ENCODE assay signal across 15 cellular contexts in genomic region chr3:158974905-158975304, GRCh38.
DNase-seq lines count a peak whose midpoint lies in the region; ATAC-seq and TF ChIP-seq lines count a peak whose summit lies in the region.
"Had no signal": no experiment of that assay in that cellular context is flagged by ENCODE, and none has a peak within 500 bp of the region (broad histone marks: within the 10 kb centered on the region; RNA-seq: fewer than 3 reads in every experiment).

No MANE protein-coding gene starts in this region.

- peak; percentile 10 for DNase-seq in Karpas-422
- peak; percentile 63 for DNase-seq in RPMI7951 (ENCODE audit: low read depth)
- no peak for DNase-seq in stimulated activated CD4-positive, alpha-beta T cell treated with anti-CD3 and anti-CD28 coated beads, Interleukin-4, amount 100 ng/mL, for 1 hour
- no peak for DNase-seq in erythroblast (lab: John Stamatoyannopoulos, UW)
- DNase-seq: C1 segment of cervical spinal cord; Calu3; CD4-positive, alpha-beta memory T cell; COR-L47; DMS53; DMS79 treated with DMSO at 0.1 percent for 48 hours; GM23248; H7; HCEC 1CT had no signal

- no peaks in the 10 kb centered on the region for H3K9me2 ChIP-seq in Karpas-422 (replicated peaks; ENCODE audit: insufficient read depth, low read length)

- no peak overlapping the region for H3K4me2 ChIP-seq in Karpas-422 (ENCODE audit: low read depth, low read length, poor library complexity, severe bottlenecking)

- TF ChIP-seq CTCF in gastroesophageal sphincter (IDR thresholded peaks at IDR 0.05), result no peak

- H3K27me3 ChIP-seq in Karpas-422 (ENCODE audit: low read length) (0 out of 2 replicates have a peak, but pooled peaks cover 5% of the 10 kb centered on the region), gastroesophageal sphincter (no peaks in the 10 kb centered on the region)

- H3K27ac ChIP-seq in Karpas-422 (ENCODE audit: low read length) (no peak overlapping the region), gastroesophageal sphincter (no peak overlapping the region)
- H3K27ac ChIP-seq: GM23248 had no signal

- H3K4me1 ChIP-seq in Karpas-422 (ENCODE audit: low read length), result no peaks in the 10 kb centered on the region
- H3K4me1 ChIP-seq in gastroesophageal sphincter, result no peaks in the 10 kb centered on the region

- TF ChIP-seq POLR2A in gastroesophageal sphincter (IDR thresholded peaks at IDR 0.05) (no peak), erythroblast (IDR thresholded peaks at IDR 0.05; ENCODE audit: low read length) (no peak)

- 67% methylated on average over 1 of the region's 1 CpG; no CpG with 5 or more reads in 1 of the 2 donors for WGBS in gastroesophageal sphincter (ENCODE audit: low coverage in 1 of 2), 2 donors

- no peaks in the 10 kb centered on the region for H3K79me2 ChIP-seq in Karpas-422 (ENCODE audit: low read length)

- ATAC-seq in SK-N-SH treated with all-trans-retinoic acid at 6 μM for 48 hours, result no peak
- ATAC-seq in gastroesophageal sphincter, result no peak

- H3K9ac ChIP-seq in Karpas-422 (ENCODE audit: low read length), result no peak overlapping the region
- H3K9ac ChIP-seq: GM23248 had no signal

- H3K4me3 ChIP-seq in Karpas-422 (ENCODE audit: low read length), result no peak overlapping the region
- H3K4me3 ChIP-seq in gastroesophageal sphincter, result no peak overlapping the region
- H3K4me3 ChIP-seq: GM23248 had no signal

- no peak overlapping the region for H2AFZ ChIP-seq in Karpas-422 (ENCODE audit: low read length)
- H2AFZ ChIP-seq: GM23248 had no signal

- H3K9me3 ChIP-seq in Karpas-422 (ENCODE audit: low read length), result no peaks in the 10 kb centered on the region
- no peaks in the 10 kb centered on the region for H3K9me3 ChIP-seq in gastroesophageal sphincter

- TF ChIP-seq EP300 in gastroesophageal sphincter (IDR thresholded peaks at IDR 0.05), result no peak

- H4K20me1 ChIP-seq in Karpas-422 (ENCODE audit: insufficient read depth, low read depth, low read length), result no peaks in the 10 kb centered on the region

- H3K36me3 ChIP-seq in Karpas-422 (ENCODE audit: insufficient read depth, low read length) (no peaks in the 10 kb centered on the region), gastroesophageal sphincter (no peaks in the 10 kb centered on the region)

TF ChIP-seq in SK-N-SH treated with all-trans-retinoic acid at 6 μM for 48 hours, 23 proteins besides CTCF, POLR2A, EP300 and RAD21:
- TF ChIP-seq ISL1 (CRISPR knock-in tag; IDR thresholded peaks at IDR 0.05), result peak; percentile 17; the same call in 1 of the 2 replicates
- TF ChIP-seq POU6F1 (CRISPR knock-in tag; IDR thresholded peaks at IDR 0.05; ENCODE audit: borderline replicate concordance, low read depth), result no peak

Comparison
In these comparisons a context has a peak if more than half of its experiments do, and no peak if none do; other contexts are left out.
1. DNase-seq: peak in Karpas-422 (single experiment) and RPMI7951 (single experiment); none in stimulated activated CD4-positive, alpha-beta T cell treated with anti-CD3 and anti-CD28 coated beads, Interleukin-4, amount 100 ng/mL, for 1 hour (single experiment) and erythroblast (0 of 2).